In genomic region chr12:1656894-1657293, GRCh38 we compare ENCODE assay signal across 28 cellular contexts. TPM values are rescaled to one million over a fixed set of nuclear protein-coding genes. Genes with fewer than 3 reads are reported as not detected.
A peak's percentile ranks its signal among the peaks of the same experiment; 100 is the strongest.
DNase-seq lines count a peak whose midpoint lies in the region; ATAC-seq and TF ChIP-seq lines count a peak whose summit lies in the region.
"Had no signal": no experiment of that assay in that cellular context is flagged by ENCODE, and none has a peak within 500 bp of the region (broad histone marks: within the 10 kb centered on the region; RNA-seq: fewer than 3 reads in every experiment).

No MANE protein-coding gene starts in this region.

- no peak overlapping the region for H3K14ac ChIP-seq in neuronal stem cell (ENCODE audit: low read length)

- H3K4me2 ChIP-seq in neuronal stem cell (ENCODE audit: insufficient read depth, low read length, poor library complexity, severe bottlenecking), result no peak overlapping the region
- H3K4me2 ChIP-seq: A549, SK-N-SH had no signal

- DNase-seq in right cardiac atrium, result peak in 2 of 3 donors; percentile 61 to 75
- no peak for DNase-seq in Right ventricle myocardium inferior (ENCODE audit: missing footprints)
- DNase-seq in dorsolateral prefrontal cortex, result peak in 1 of 10 donors; percentile 33
- DNase-seq in neuronal stem cell (ENCODE audit: low spot score), result no peak
- no peak for DNase-seq in tibial nerve (ENCODE audit: low spot score in 2 of 2)
- DNase-seq in SHP77 (lab: John Stamatoyannopoulos, UW), result no peak
- no peak for DNase-seq in glomerular visceral epithelial cell (ENCODE audit: extremely low spot score)
- DNase-seq: activated CD4-positive, alpha-beta memory T cell treated with anti-CD3 and anti-CD28 coated beads, Interleukin-2, amount 10 ng/mL, durations not matched to agents 7 days and 5 days; activated CD4-positive, alpha-beta T cell treated with anti-CD3 and anti-CD28 coated beads for 1 hour; activated CD8-positive, alpha-beta memory T cell treated with anti-CD3 and anti-CD28 coated beads, Interleukin-2, amount 50 U/mL, for 48 hours; AML-193; CD8-positive, alpha-beta T cell; central memory CD4-positive, alpha-beta T cell; dermis blood vessel endothelial cell; EL; GM23248; NCI-H1105; NCI-H1930; SK-N-SH; stimulated activated naive CD8-positive, alpha-beta T cell treated with anti-CD3 and anti-CD28 coated beads, Interleukin-15, Interleukin-2, amounts not matched to agents 100 U/mL and 50 U/mL, for 24 hours; T-helper 17 cell; transverse colon had no signal

- H3K27me3 ChIP-seq in right cardiac atrium (ENCODE audit: control insufficient read depth, insufficient read depth) (no peaks in the 10 kb centered on the region), dorsolateral prefrontal cortex (no peaks in the 10 kb centered on the region), neuronal stem cell (ENCODE audit: control insufficient read depth in 3 of 3, insufficient read depth in 3 of 3, low read depth in 1 of 3, low read length in 3 of 3) (peaks cover 0 to 50% (median 3%) of the 10 kb centered on the region in 3 experiments), tibial nerve (no peaks in the 10 kb centered on the region)
- H3K27me3 ChIP-seq: heart right ventricle, transverse colon had no signal

- H3K36me3 ChIP-seq in neuronal stem cell (replicated peaks in 1 of 2; ENCODE audit: control insufficient read depth in 2 of 2, insufficient read depth in 2 of 2, low read length in 2 of 2) (peaks cover 0 to 5% of the 10 kb centered on the region in 2 donors), tibial nerve (no peaks in the 10 kb centered on the region)
- H3K36me3 ChIP-seq: heart right ventricle, transverse colon had no signal

- H2BK12ac ChIP-seq in neuronal stem cell (ENCODE audit: low read length), result no peak overlapping the region

- no peak overlapping the region for H2AFZ ChIP-seq in neuronal stem cell (ENCODE audit: low read length)
- H2AFZ ChIP-seq: GM23248 had no signal

- H3K79me1 ChIP-seq in neuronal stem cell (ENCODE audit: low read depth, low read length), result no peaks in the 10 kb centered on the region

- no peak overlapping the region for H4K8ac ChIP-seq in neuronal stem cell (ENCODE audit: low read depth, low read length)

- H3K9me3 ChIP-seq in right cardiac atrium (ENCODE audit: control insufficient read depth, low read length), result no peaks in the 10 kb centered on the region
- no peaks in the 10 kb centered on the region for H3K9me3 ChIP-seq in neuronal stem cell (replicated peaks in 1 of 2; ENCODE audit: control insufficient read depth in 2 of 2, insufficient read depth in 1 of 2, low read depth in 1 of 2, low read length in 2 of 2)
- no peaks in the 10 kb centered on the region for H3K9me3 ChIP-seq in tibial nerve
- H3K9me3 ChIP-seq: A549, heart right ventricle, SK-N-SH, transverse colon had no signal

- no peak overlapping the region for H3K23ac ChIP-seq in neuronal stem cell (ENCODE audit: low read depth, low read length, poor library complexity)

- 69% methylated on average over 12 of the region's 12 CpGs for WGBS in right cardiac atrium
- WGBS in neuronal stem cell (ENCODE audit: extremely low coverage in 2 of 2, insufficient read length in 2 of 2, insufficient replicate concordance in 1 of 2), 2 donors, result no CpG with 5 or more reads among the region's 12 CpGs
- 85 to 90% methylated on average over 12 of the region's 12 CpGs for WGBS in tibial nerve, 2 donors

- intact Hi-C loops in right cardiac atrium (cut with DNase I), result no loop called here
- intact Hi-C loops in Right ventricle myocardium inferior (cut with DNase I), result no loop called here
- intact Hi-C loops in dorsolateral prefrontal cortex (cut with DNase I), result loop anchor here in 1 of 2 donors (10.0 kb wide), 1 partner anchor 378 kb away; no protein-coding TSS in a partner anchor

- no peak overlapping the region for H4K91ac ChIP-seq in neuronal stem cell (ENCODE audit: low read depth, low read length, poor library complexity)

- TF ChIP-seq POLR2A in tibial nerve (IDR thresholded peaks at IDR 0.05), result no peak

- H3K18ac ChIP-seq in neuronal stem cell (ENCODE audit: low read length), result peak overlapping the region; percentile 65

- TF ChIP-seq CTCF in dorsolateral prefrontal cortex (IDR thresholded peaks at IDR 0.05 in 54 of 56, conservative IDR thresholded peaks at IDR 0.05 in 2 of 56; ENCODE audit: low read depth in 1 of 56, partially characterized antibody in 56 of 56) (no peak), tibial nerve (IDR thresholded peaks at IDR 0.05) (no peak)

- H3K4me3 ChIP-seq in right cardiac atrium (ENCODE audit: low read length), result no peak overlapping the region
- H3K4me3 ChIP-seq in dorsolateral prefrontal cortex, result no peak overlapping the region
- no peak overlapping the region for H3K4me3 ChIP-seq in neuronal stem cell (ENCODE audit: low read length in 2 of 2)
- H3K4me3 ChIP-seq in tibial nerve, result no peak overlapping the region
- H3K4me3 ChIP-seq: A549, GM23248, heart right ventricle, transverse colon had no signal

- ATAC-seq in right cardiac atrium (no peak), Right ventricle myocardium inferior (no peak), GM21825 (IDR thresholded peaks at IDR 0.05; ENCODE audit: unreplicated experiment) (no peak)
- ATAC-seq: A549; activated naive CD4-positive, alpha-beta T cell treated with anti-CD3 and anti-CD28 coated beads, Interleukin-2, amount 50 U/mL, for 72 hours; activated T-helper 17 cell treated with anti-CD3 and anti-CD28 coated beads, Interleukin-2, amount 50 U/mL, for 72 hours; CD8-positive, alpha-beta T cell; heart right ventricle; stimulated activated naive CD8-positive, alpha-beta T cell treated with anti-CD3 and anti-CD28 coated beads, Interleukin-15, Interleukin-2, amounts not matched to agents 100 U/mL and 50 U/mL, for 24 hours; T-helper 17 cell had no signal

- no peak overlapping the region for H2BK15ac ChIP-seq in neuronal stem cell (ENCODE audit: low read length)

- H2BK120ac ChIP-seq in neuronal stem cell (ENCODE audit: low read depth, low read length), result no peak overlapping the region

- peaks cover 3% of the 10 kb centered on the region for H3K4me1 ChIP-seq in right cardiac atrium (ENCODE audit: control insufficient read depth, insufficient read depth, low read length)
- H3K4me1 ChIP-seq in neuronal stem cell (ENCODE audit: control insufficient read depth in 2 of 2, insufficient read depth in 1 of 2, low read depth in 1 of 2, low read length in 2 of 2), result peaks cover 0 to 3% of the 10 kb centered on the region in 2 donors
- peaks cover 0 to 53% (median 31%) of the 10 kb centered on the region in 4 donors for H3K4me1 ChIP-seq in tibial nerve

- H2BK5ac ChIP-seq in neuronal stem cell (ENCODE audit: low read length), result no peak overlapping the region

- no peak overlapping the region for H2AK5ac ChIP-seq in neuronal stem cell (ENCODE audit: low read depth, low read length)

- TF ChIP-seq EP300 in tibial nerve (IDR thresholded peaks at IDR 0.05), result no peak

- no peak overlapping the region for H3K4ac ChIP-seq in neuronal stem cell (ENCODE audit: low read length)

- H3K9ac ChIP-seq in neuronal stem cell (ENCODE audit: low read depth, low read length, poor library complexity), result no peak overlapping the region
- H3K9ac ChIP-seq: GM23248, SK-N-SH had no signal

- no peak overlapping the region for H3K27ac ChIP-seq in right cardiac atrium (ENCODE audit: low read length)
- H3K27ac ChIP-seq in dorsolateral prefrontal cortex, result peak overlapping the region in 58 of 59 donors; percentile 46 to 100 (median 99)
- H3K27ac ChIP-seq in neuronal stem cell (replicated peaks; ENCODE audit: low read length), result no peak overlapping the region
- peak overlapping the region; percentile 94 to 99 (median 98) for H3K27ac ChIP-seq in tibial nerve
- H3K27ac ChIP-seq: A549, GM23248 had no signal

RNA-seq across cellular contexts. Expression of gene WNT5B, which starts 27.9 kb away (rescaled TPM):
- 1 to 10 TPM; 1.7 to 3.6 (median 2.6) TPM for total RNA-seq in right cardiac atrium
- 1.7 TPM for polyA plus RNA-seq in right cardiac atrium
- 2.9 TPM for total RNA-seq in Right ventricle myocardium inferior
- 1 to 10 TPM; 2.2 to 9.3 (median 5.1) TPM for total RNA-seq in dorsolateral prefrontal cortex
- polyA plus RNA-seq in neuronal stem cell (2013, experiment 1 of 2), result 74.9 TPM
- polyA plus RNA-seq in neuronal stem cell (2013, experiment 2 of 2), result 74.2 TPM
- total RNA-seq in tibial nerve, result 10 to 100 TPM; 11.7 to 34.1 (median 17.6) TPM
- total RNA-seq: CD8-positive, alpha-beta T cell; endothelial cell of umbilical vein; T-helper 17 cell had no signal
- polyA plus RNA-seq: endothelial cell of umbilical vein had no signal

RNA-seq across cellular contexts. Expression of gene ADIPOR2, which starts 34.0 kb away (rescaled TPM):
- 10 to 100 TPM; 36.4 to 52.0 (median 42.8) TPM for total RNA-seq in right cardiac atrium
- 28.1 TPM for polyA plus RNA-seq in right cardiac atrium
- total RNA-seq in Right ventricle myocardium inferior, result 38.4 TPM
- 100 to 1,000 TPM in 51 of 120 experiments, 10 to 100 TPM in 69; 39.0 to 240 (median 95.0) TPM for total RNA-seq in dorsolateral prefrontal cortex
- 26.7 TPM for polyA plus RNA-seq in neuronal stem cell (2013, experiment 1 of 2)
- polyA plus RNA-seq in neuronal stem cell (2013, experiment 2 of 2), result 26.2 TPM
- 100 to 1,000 TPM in 1 of 4 donors, 10 to 100 TPM in 3; 66.6 to 123 (median 72.1) TPM for total RNA-seq in tibial nerve

Comparison
In these comparisons a context has a peak if more than half of its experiments do, and no peak if none do; other contexts are left out.
1. DNase-seq: peak in right cardiac atrium (2 of 3); none in Right ventricle myocardium inferior (single experiment), neuronal stem cell (single experiment), tibial nerve (0 of 2), SHP77 (0 of 2) and glomerular visceral epithelial cell (single experiment).
2. H3K27ac ChIP-seq: peak in dorsolateral prefrontal cortex (58 of 59) and tibial nerve (4 of 4); none in right cardiac atrium (single experiment) and neuronal stem cell (single experiment).